In the genomic region with DNA sequence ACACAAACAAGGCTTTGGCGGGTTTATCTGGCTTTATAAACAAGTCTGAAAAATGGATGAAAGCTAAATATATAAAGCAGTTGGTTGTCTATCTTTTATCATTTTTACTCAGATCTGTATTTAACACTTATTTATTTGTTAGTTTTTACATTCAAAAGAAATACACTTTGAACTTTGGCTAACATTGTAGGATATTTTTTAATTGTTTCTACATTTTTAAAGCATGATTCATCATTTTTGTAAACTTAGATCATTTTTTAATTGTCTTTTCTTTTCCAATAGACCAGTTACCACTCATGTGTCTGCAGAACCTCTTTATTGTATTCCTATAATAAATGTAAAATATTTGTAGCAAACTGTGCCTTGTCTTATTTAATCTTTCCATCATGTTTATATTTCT, we compare ENCODE assay signal across 18 cellular contexts.
"Had no signal": no experiment of that assay in that cellular context is flagged by ENCODE, and none has a peak within 500 bp of the region (broad histone marks: within the 10 kb centered on the region; RNA-seq: fewer than 3 reads in every experiment).

No MANE protein-coding gene starts in this region.

- H3K9me3 Mint-ChIP-seq: activated naive CD8-positive, alpha-beta T cell treated with anti-CD3 and anti-CD28 coated beads, Interleukin-2, amount 10 ng/mL, durations not matched to agents 7 days and 5 days; activated T-helper 1 cell treated with anti-CD3 and anti-CD28 coated beads, Interleukin-12 subunit alpha, Interleukin-12 subunit beta, Interleukin-2, Interleukin-4 antibody, amounts not matched to agents 30 ng/mL and 10 ng/mL and 1 ng/mL, durations not matched to agents 14 hours and 24 hours and 36 hours; stimulated activated naive B cell treated with anti-CD40 and anti-IgM and Interleukin-4, amounts not matched to agents 10 μg/mL and 1 μg/mL and 100 μg/mL, for 72 hours had no signal

- H3K27ac Mint-ChIP-seq: activated naive CD8-positive, alpha-beta T cell treated with anti-CD3 and anti-CD28 coated beads, Interleukin-2, amount 10 ng/mL, durations not matched to agents 7 days and 5 days; activated T-helper 1 cell treated with anti-CD3 and anti-CD28 coated beads, Interleukin-12 subunit alpha, Interleukin-12 subunit beta, Interleukin-2, Interleukin-4 antibody, amounts not matched to agents 30 ng/mL and 10 ng/mL and 1 ng/mL, durations not matched to agents 14 hours and 24 hours and 36 hours; naive B cell; stimulated activated naive B cell treated with anti-CD40 and anti-IgM and Interleukin-4, amounts not matched to agents 10 μg/mL and 1 μg/mL and 100 μg/mL, for 72 hours had no signal

- H3K27ac ChIP-seq: brain microvascular endothelial cell, gastrocnemius medialis, heart right ventricle, parathyroid adenoma, transverse colon had no signal

- H3K27me3 Mint-ChIP-seq: naive B cell had no signal

- H3K36me3 ChIP-seq: brain microvascular endothelial cell, gastrocnemius medialis, heart right ventricle, transverse colon had no signal

- H3K36me3 Mint-ChIP-seq: naive B cell had no signal

- H3K4me1 Mint-ChIP-seq: activated naive CD8-positive, alpha-beta T cell treated with anti-CD3 and anti-CD28 coated beads, Interleukin-2, amount 10 ng/mL, durations not matched to agents 7 days and 5 days; naive B cell; stimulated activated naive B cell treated with anti-CD40 and anti-IgM and Interleukin-4, amounts not matched to agents 10 μg/mL and 1 μg/mL and 100 μg/mL, for 72 hours had no signal

- DNase-seq: activated CD4-positive, alpha-beta T cell treated with anti-CD3 and anti-CD28 coated beads, Interleukin-2, amount 50 U/mL, for 1 hour; activated CD8-positive, alpha-beta memory T cell treated with anti-CD3 and anti-CD28 coated beads for 24 hours; activated naive CD8-positive, alpha-beta T cell treated with anti-CD3 and anti-CD28 coated beads, Interleukin-2, amount 10 ng/mL, durations not matched to agents 7 days and 5 days; anterior cingulate cortex; brain microvascular endothelial cell; cerebellar nuclear complex; effector memory CD4-positive, alpha-beta T cell; gastrocnemius medialis; heart right ventricle; naive B cell; retina; stimulated activated CD4-positive, alpha-beta T cell treated with anti-CD3 and anti-CD28 coated beads, Interleukin-15, amount 100 ng/mL, for 24 hours; stimulated activated CD4-positive, alpha-beta T cell treated with anti-CD3 and anti-CD28 coated beads, Interleukin-4, amount 100 ng/mL, for 1 hour; stimulated activated naive B cell treated with anti-CD40 and anti-IgM and Interleukin-4, amounts not matched to agents 10 μg/mL and 1 μg/mL and 100 μg/mL, for 72 hours; transverse colon had no signal

- H3K4me3 Mint-ChIP-seq: activated naive CD8-positive, alpha-beta T cell treated with anti-CD3 and anti-CD28 coated beads, Interleukin-2, amount 10 ng/mL, durations not matched to agents 7 days and 5 days; activated T-helper 1 cell treated with anti-CD3 and anti-CD28 coated beads, Interleukin-12 subunit alpha, Interleukin-12 subunit beta, Interleukin-2, Interleukin-4 antibody, amounts not matched to agents 30 ng/mL and 10 ng/mL and 1 ng/mL, durations not matched to agents 14 hours and 24 hours and 36 hours; naive B cell; stimulated activated naive B cell treated with anti-CD40 and anti-IgM and Interleukin-4, amounts not matched to agents 10 μg/mL and 1 μg/mL and 100 μg/mL, for 72 hours had no signal

- H3K9me3 ChIP-seq: gastrocnemius medialis, heart right ventricle, transverse colon had no signal

- H3K27me3 ChIP-seq: brain microvascular endothelial cell, gastrocnemius medialis, heart right ventricle, transverse colon had no signal

- H3K4me3 ChIP-seq: gastrocnemius medialis, heart right ventricle, lung, transverse colon had no signal

- H3K4me1 ChIP-seq: gastrocnemius medialis, parathyroid adenoma had no signal

- ATAC-seq: gastrocnemius medialis; heart right ventricle; stimulated activated naive B cell treated with anti-CD40 and anti-IgM and Interleukin-4, amounts not matched to agents 10 μg/mL and 1 μg/mL and 100 μg/mL, for 72 hours had no signal
